Comparison of ENCODE assay signal across 1 cellular context in genomic region chr6:49463612-49463967, GRCh38.
TF ChIP-seq lines count a peak whose summit lies in the region.

No MANE protein-coding gene starts in this region.

TF ChIP-seq in K562, 482 proteins besides CTCF, POLR2A, EP300 and RAD21 (continued from another document):
- TF ChIP-seq ELK1 (CRISPR knock-in tag; IDR thresholded peaks at IDR 0.05): no peak
- 0 out of 2 replicates have a peak, but pooled peaks have one; percentile 4 for TF ChIP-seq L3MBTL2 (IDR thresholded peaks at IDR 0.05)
- TF ChIP-seq FOXK1 (CRISPR knock-in tag; IDR thresholded peaks at IDR 0.05; ENCODE audit: borderline replicate concordance): no peak
- TF ChIP-seq CHD1 (IDR thresholded peaks at IDR 0.05; ENCODE audit: low read length): peak; percentile 66
- 0 out of 2 replicates have a peak, but pooled peaks have one; percentile 1 for TF ChIP-seq ZNF197 (CRISPR knock-in tag; IDR thresholded peaks at IDR 0.05; ENCODE audit: low read depth)
- 0 out of 4 replicates have a peak, but pooled peaks of 1 of the 2 experiments have one; percentile 8 for TF ChIP-seq ETV6 (IDR thresholded peaks at IDR 0.05; ENCODE audit: borderline replicate concordance in 1 of 2, low read depth in 2 of 2, low read length in 1 of 2)
- no peak for TF ChIP-seq ETV6 (CRISPR knock-in tag; IDR thresholded peaks at IDR 0.05; ENCODE audit: borderline replicate concordance)
